In the genomic region with DNA sequence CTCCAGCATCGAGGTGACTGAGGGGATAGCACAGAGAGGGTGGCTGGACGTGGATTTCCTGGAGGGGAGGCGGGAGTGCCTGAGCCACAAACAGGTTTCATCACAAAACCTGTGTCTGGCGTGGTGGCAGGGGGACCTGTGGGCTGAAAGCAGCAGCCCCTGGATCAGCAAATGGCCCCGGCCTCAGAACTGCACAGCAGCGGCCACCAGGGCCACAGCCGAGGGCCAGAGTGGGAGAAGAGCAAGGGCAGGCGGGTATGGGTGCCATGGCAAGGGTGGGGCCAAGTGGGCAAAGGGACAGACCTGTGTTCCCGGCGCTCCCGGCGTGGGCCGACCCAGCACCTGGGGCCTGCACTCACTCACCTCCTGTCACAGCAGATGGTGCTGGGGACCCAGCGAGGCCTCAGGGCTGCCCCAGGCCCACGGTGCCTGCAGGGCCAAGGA, we compare ENCODE assay signal across 24 cellular contexts. TPM values are rescaled to one million over a fixed set of nuclear protein-coding genes. Genes with fewer than 3 reads are reported as not detected.
DNase-seq lines count a peak whose midpoint lies in the region; ATAC-seq and TF ChIP-seq lines count a peak whose summit lies in the region.
"Had no signal": no experiment of that assay in that cellular context is flagged by ENCODE, and none has a peak within 500 bp of the region (broad histone marks: within the 10 kb centered on the region; RNA-seq: fewer than 3 reads in every experiment).

No MANE protein-coding gene starts in this region.

- H3K9ac ChIP-seq in BLaER1 treated with 17β-estradiol and CSF1 and Interleukin-3, amounts not matched to agents 10 nM and 100 nM: peak overlapping the region in 10 of 11 experiments; percentile 49 to 80 (median 75); a peak in 20 of 22 replicates

- H3K9me3 ChIP-seq in BLaER1 treated with 17β-estradiol and CSF1 and Interleukin-3, amounts not matched to agents 10 nM and 100 nM (replicated peaks in 1 of 11): peaks cover 0 to 5% (median 0%) of the 10 kb centered on the region in 11 experiments; a peak in 2 of 22 replicates
- H3K9me3 ChIP-seq in WERI-Rb-1 (ENCODE audit: severe bottlenecking): no peaks in the 10 kb centered on the region
- no peaks in the 10 kb centered on the region for H3K9me3 ChIP-seq in mucosa of descending colon
- H3K9me3 ChIP-seq: adrenal gland, left lung had no signal

- DNase-seq in DMS 273 (lab: John Stamatoyannopoulos, UW; ENCODE audit: unreplicated experiment) (peak; percentile 26), DMS 273 treated with DMSO at 0.1 percent for 48 hours (lab: John Stamatoyannopoulos, UW) (no peak), WERI-Rb-1 (peak; percentile 49), mucosa of descending colon (peak in 2 of 3 donors; percentile 13 to 50), NOMO-1 (lab: John Stamatoyannopoulos, UW; ENCODE audit: unreplicated experiment in 2 of 2) (no peak), A172 (ENCODE audit: low spot score) (no peak), NCI-H526 treated with DMSO at 0.1 percent for 48 hours (lab: John Stamatoyannopoulos, UW) (no peak)
- DNase-seq: activated CD8-positive, alpha-beta memory T cell treated with anti-CD3 and anti-CD28 coated beads, Interleukin-2, amount 50 U/mL, for 4 hours; activated gamma-delta T cell; adrenal gland; DMS79 treated with DMSO at 0.1 percent for 48 hours; effector memory CD4-positive, alpha-beta T cell; foreskin keratinocyte; NCI-H1092; NCI-H1930; NCI-H69; T-helper 17 cell had no signal

- H3K36me3 ChIP-seq in BLaER1 treated with 17β-estradiol and CSF1 and Interleukin-3, amounts not matched to agents 10 nM and 100 nM: no peaks in the 10 kb centered on the region
- H3K36me3 ChIP-seq in WERI-Rb-1 (no peaks in the 10 kb centered on the region), mucosa of descending colon (ENCODE audit: low read depth) (no peaks in the 10 kb centered on the region)
- H3K36me3 ChIP-seq: adrenal gland, left lung, tibial nerve had no signal

- H3K4me1 ChIP-seq in BLaER1 treated with 17β-estradiol and CSF1 and Interleukin-3, amounts not matched to agents 10 nM and 100 nM: peaks cover 76 to 92% (median 92%) of the 10 kb centered on the region in 10 experiments
- no peaks in the 10 kb centered on the region for H3K4me1 ChIP-seq in mucosa of descending colon (ENCODE audit: low read depth)
- H3K4me1 ChIP-seq: adrenal gland, foreskin keratinocyte, tibial nerve had no signal

- peak overlapping the region; percentile 79 to 98 (median 94) for H3K4me2 ChIP-seq in BLaER1 treated with 17β-estradiol and CSF1 and Interleukin-3, amounts not matched to agents 10 nM and 100 nM
- H3K4me2 ChIP-seq: hepatocyte had no signal

- H3K27me3 ChIP-seq in BLaER1 treated with 17β-estradiol and CSF1 and Interleukin-3, amounts not matched to agents 10 nM and 100 nM: peaks cover 0 to 31% (median 0%) of the 10 kb centered on the region in 11 experiments; a peak in 5 of 22 replicates
- H3K27me3 ChIP-seq in WERI-Rb-1 (ENCODE audit: insufficient read depth, low read depth, severe bottlenecking): no peaks in the 10 kb centered on the region
- H3K27me3 ChIP-seq: hepatocyte had no signal

- intact Hi-C loops in mucosa of descending colon (cut with DNase I, micrococcal nuclease): no loop called here

- H3K4me3 ChIP-seq in BLaER1 treated with 17β-estradiol and CSF1 and Interleukin-3, amounts not matched to agents 10 nM and 100 nM: peak overlapping the region in 9 of 10 experiments; percentile 7 to 56 (median 33); a peak in 13 of 20 replicates
- H3K4me3 ChIP-seq in WERI-Rb-1 (ENCODE audit: low read depth, low read length): no peak overlapping the region
- H3K4me3 ChIP-seq in mucosa of descending colon: no peak overlapping the region
- H3K4me3 ChIP-seq: adrenal gland, hepatocyte, SK-N-MC, tibial nerve had no signal

- TF ChIP-seq CTCF in WERI-Rb-1 (IDR thresholded peaks at IDR 0.05; ENCODE audit: low read depth, low read length): no peak
- TF ChIP-seq CTCF in mucosa of descending colon (IDR thresholded peaks at IDR 0.05): no peak

- H4K20me1 ChIP-seq in BLaER1 treated with 17β-estradiol and CSF1 and Interleukin-3, amounts not matched to agents 10 nM and 100 nM: no peaks in the 10 kb centered on the region

- ATAC-seq in mucosa of descending colon: no peak
- ATAC-seq: foreskin keratinocyte, T-helper 17 cell had no signal

- peak overlapping the region in 10 of 11 experiments; percentile 66 to 95 (median 86); a peak in 20 of 22 replicates for H3K27ac ChIP-seq in BLaER1 treated with 17β-estradiol and CSF1 and Interleukin-3, amounts not matched to agents 10 nM and 100 nM
- no peak overlapping the region for H3K27ac ChIP-seq in WERI-Rb-1
- H3K27ac ChIP-seq: 22Rv1, adrenal gland, foreskin keratinocyte, hepatocyte, SK-N-MC, tibial nerve, VCaP had no signal

RNA-seq across cellular contexts. Expression of a gene that starts 19.0 kb away (rescaled TPM):
- 10 to 100 TPM in 1 of 3 donors, under 1 TPM in 1, not detected in 1; 0.31 to 22.1 TPM for total RNA-seq in mucosa of descending colon
- 8.3 and 9.0 TPM in 2 replicates for total RNA-seq in A172 (2014; rRNA removed; shearing (Covaris generic))

Comparison
In these comparisons a context has a peak if more than half of its experiments do, and no peak if none do; other contexts are left out.
1. DNase-seq: peak in DMS 273 (single experiment), WERI-Rb-1 (single experiment) and mucosa of descending colon (2 of 3); none in DMS 273 treated with DMSO at 0.1 percent for 48 hours (single experiment), NOMO-1 (0 of 2), A172 (single experiment) and NCI-H526 treated with DMSO at 0.1 percent for 48 hours (single experiment).
2. H3K4me3 ChIP-seq: peak in BLaER1 treated with 17β-estradiol and CSF1 and Interleukin-3, amounts not matched to agents 10 nM and 100 nM (9 of 10); none in WERI-Rb-1 (single experiment) and mucosa of descending colon (single experiment).